In genomic region chr1:31180338-31180737, GRCh38 we compare ENCODE assay signal across 26 cellular contexts. TPM values are rescaled to one million over a fixed set of nuclear protein-coding genes. Genes with fewer than 3 reads are reported as not detected.
"Had no signal": no experiment of that assay in that cellular context is flagged by ENCODE, and none has a peak within 500 bp of the region (broad histone marks: within the 10 kb centered on the region; RNA-seq: fewer than 3 reads in every experiment).

No MANE protein-coding gene starts in this region.

- H3K4me3 Mint-ChIP-seq: activated CD8-positive, alpha-beta memory T cell treated with anti-CD3 and anti-CD28 coated beads, Interleukin-2, amount 10 ng/mL, durations not matched to agents 7 days and 5 days; activated naive CD8-positive, alpha-beta T cell treated with anti-CD3 and anti-CD28 coated beads for 36 hours; activated T-cell treated with anti-CD3 and anti-CD28 coated beads, Interleukin-2, amount 50 U/mL, for 24 hours; T-helper 1 cell treated with Interleukin-12 subunit alpha and Interleukin-12 subunit beta and Interleukin-4 antibody, amounts not matched to agents 30 μg/mL and 1 μg/mL, for 36 hours had no signal

- ATAC-seq: activated CD4-positive, CD25-positive, alpha-beta regulatory T cell treated with anti-CD3 and anti-CD28 coated beads, Interleukin-2, amount 50 U/mL, for 24 hours; activated CD8-positive, alpha-beta memory T cell treated with anti-CD3 and anti-CD28 coated beads, Interleukin-2, amount 10 ng/mL, durations not matched to agents 7 days and 5 days; Panc1; Right ventricle myocardium inferior had no signal

- H3K9me3 Mint-ChIP-seq: activated naive CD8-positive, alpha-beta T cell treated with anti-CD3 and anti-CD28 coated beads for 36 hours; activated T-cell treated with anti-CD3 and anti-CD28 coated beads, Interleukin-2, amount 50 U/mL, for 24 hours; activated T-helper 1 cell treated with anti-CD3 and anti-CD28 coated beads, Interleukin-12 subunit alpha, Interleukin-12 subunit beta, Interleukin-2, Interleukin-4 antibody, amounts not matched to agents 30 ng/mL and 10 ng/mL and 1 ng/mL, durations not matched to agents 14 hours and 24 hours and 36 hours; T-helper 1 cell treated with Interleukin-12 subunit alpha and Interleukin-12 subunit beta and Interleukin-4 antibody, amounts not matched to agents 30 μg/mL and 1 μg/mL, for 36 hours had no signal

- H3K36me3 Mint-ChIP-seq: activated CD8-positive, alpha-beta memory T cell treated with anti-CD3 and anti-CD28 coated beads, Interleukin-2, amount 10 ng/mL, durations not matched to agents 7 days and 5 days; activated naive CD8-positive, alpha-beta T cell treated with anti-CD3 and anti-CD28 coated beads for 36 hours had no signal

- DNase-seq: activated CD4-positive, alpha-beta T cell treated with anti-CD3 and anti-CD28 coated beads for 4 hours; activated CD4-positive, alpha-beta T cell treated with anti-CD3 and anti-CD28 coated beads, Interleukin-2, amount 50 U/mL, for 48 hours; activated CD8-positive, alpha-beta memory T cell treated with anti-CD3 and anti-CD28 coated beads, Interleukin-2, amount 10 ng/mL, durations not matched to agents 7 days and 5 days; activated effector memory CD4-positive, alpha-beta T cell treated with anti-CD3 and anti-CD28 coated beads, Interleukin-2, amount 50 U/mL, for 16 hours; activated naive CD4-positive, alpha-beta T cell treated with Interleukin-2 at 50 U/mL for 16 hours; activated naive CD8-positive, alpha-beta T cell treated with anti-CD3 and anti-CD28 coated beads for 36 hours; activated T-cell treated with anti-CD3 and anti-CD28 coated beads, Interleukin-2, amount 50 U/mL, for 24 hours; brain microvascular endothelial cell; IMR-90; KG1; NCI-H1092 treated with DMSO at 0.1 percent for 48 hours; NCI-H1417 treated with DMSO at 0.1 percent for 48 hours; NCI-H1694; NCI-H2029 treated with DMSO at 0.1 percent for 48 hours; NCI-H510A treated with DMSO at 0.1 percent for 48 hours; NCI-H69; NK-92 treated with Interleukin-12 subunit alpha and Interleukin-12 subunit beta, amount 100 ng/mL, for 24 hours; OCI-M1; RPMI8226 had no signal

- H3K27ac Mint-ChIP-seq: activated CD8-positive, alpha-beta memory T cell treated with anti-CD3 and anti-CD28 coated beads, Interleukin-2, amount 10 ng/mL, durations not matched to agents 7 days and 5 days; activated naive CD8-positive, alpha-beta T cell treated with anti-CD3 and anti-CD28 coated beads for 36 hours; activated T-cell treated with anti-CD3 and anti-CD28 coated beads, Interleukin-2, amount 50 U/mL, for 24 hours; activated T-helper 1 cell treated with anti-CD3 and anti-CD28 coated beads, Interleukin-12 subunit alpha, Interleukin-12 subunit beta, Interleukin-2, Interleukin-4 antibody, amounts not matched to agents 30 ng/mL and 10 ng/mL and 1 ng/mL, durations not matched to agents 14 hours and 24 hours and 36 hours; T-helper 1 cell treated with Interleukin-12 subunit alpha and Interleukin-12 subunit beta and Interleukin-4 antibody, amounts not matched to agents 30 μg/mL and 1 μg/mL, for 36 hours had no signal

RNA-seq across cellular contexts. Expression of gene NKAIN1, which starts 59.3 kb away (rescaled TPM):
- total RNA-seq: activated naive CD8-positive, alpha-beta T cell treated with anti-CD3 and anti-CD28 coated beads for 36 hours; activated T-helper 1 cell treated with anti-CD3 and anti-CD28 coated beads, Interleukin-12 subunit alpha, Interleukin-12 subunit beta, Interleukin-2, Interleukin-4 antibody, amounts not matched to agents 30 ng/mL and 10 ng/mL and 1 ng/mL, durations not matched to agents 14 hours and 24 hours and 36 hours; LHCN-M2; MCF 10A had no signal
